1 cellular context compared by ENCODE assay signal in the genomic region with DNA sequence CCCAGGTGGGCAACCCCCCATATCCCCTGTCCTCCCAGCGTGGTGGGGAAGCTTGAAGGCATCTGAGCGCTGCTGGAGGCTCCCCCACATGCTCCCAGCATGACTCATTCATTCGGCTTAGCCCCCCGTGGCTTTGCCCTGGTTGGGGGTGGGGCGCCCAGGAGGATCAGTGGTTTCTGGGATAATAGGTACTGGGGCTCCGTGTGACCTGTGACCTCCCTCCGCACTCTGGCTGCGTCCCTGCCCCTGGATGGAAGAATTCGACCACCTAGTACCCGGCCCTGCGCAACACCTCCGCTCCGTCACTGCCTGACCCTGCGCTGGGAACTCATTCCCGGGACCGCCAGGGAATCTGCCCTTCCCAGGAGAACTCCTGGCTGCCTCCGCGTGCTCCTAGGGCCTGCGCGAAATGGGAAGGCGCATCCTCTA.
TF ChIP-seq lines count a peak whose summit lies in the region.

No MANE protein-coding gene starts in this region.

TF ChIP-seq in K562, 482 proteins besides CTCF, POLR2A, EP300 and RAD21 (continued from another document):
- TF ChIP-seq, protein P1, sequence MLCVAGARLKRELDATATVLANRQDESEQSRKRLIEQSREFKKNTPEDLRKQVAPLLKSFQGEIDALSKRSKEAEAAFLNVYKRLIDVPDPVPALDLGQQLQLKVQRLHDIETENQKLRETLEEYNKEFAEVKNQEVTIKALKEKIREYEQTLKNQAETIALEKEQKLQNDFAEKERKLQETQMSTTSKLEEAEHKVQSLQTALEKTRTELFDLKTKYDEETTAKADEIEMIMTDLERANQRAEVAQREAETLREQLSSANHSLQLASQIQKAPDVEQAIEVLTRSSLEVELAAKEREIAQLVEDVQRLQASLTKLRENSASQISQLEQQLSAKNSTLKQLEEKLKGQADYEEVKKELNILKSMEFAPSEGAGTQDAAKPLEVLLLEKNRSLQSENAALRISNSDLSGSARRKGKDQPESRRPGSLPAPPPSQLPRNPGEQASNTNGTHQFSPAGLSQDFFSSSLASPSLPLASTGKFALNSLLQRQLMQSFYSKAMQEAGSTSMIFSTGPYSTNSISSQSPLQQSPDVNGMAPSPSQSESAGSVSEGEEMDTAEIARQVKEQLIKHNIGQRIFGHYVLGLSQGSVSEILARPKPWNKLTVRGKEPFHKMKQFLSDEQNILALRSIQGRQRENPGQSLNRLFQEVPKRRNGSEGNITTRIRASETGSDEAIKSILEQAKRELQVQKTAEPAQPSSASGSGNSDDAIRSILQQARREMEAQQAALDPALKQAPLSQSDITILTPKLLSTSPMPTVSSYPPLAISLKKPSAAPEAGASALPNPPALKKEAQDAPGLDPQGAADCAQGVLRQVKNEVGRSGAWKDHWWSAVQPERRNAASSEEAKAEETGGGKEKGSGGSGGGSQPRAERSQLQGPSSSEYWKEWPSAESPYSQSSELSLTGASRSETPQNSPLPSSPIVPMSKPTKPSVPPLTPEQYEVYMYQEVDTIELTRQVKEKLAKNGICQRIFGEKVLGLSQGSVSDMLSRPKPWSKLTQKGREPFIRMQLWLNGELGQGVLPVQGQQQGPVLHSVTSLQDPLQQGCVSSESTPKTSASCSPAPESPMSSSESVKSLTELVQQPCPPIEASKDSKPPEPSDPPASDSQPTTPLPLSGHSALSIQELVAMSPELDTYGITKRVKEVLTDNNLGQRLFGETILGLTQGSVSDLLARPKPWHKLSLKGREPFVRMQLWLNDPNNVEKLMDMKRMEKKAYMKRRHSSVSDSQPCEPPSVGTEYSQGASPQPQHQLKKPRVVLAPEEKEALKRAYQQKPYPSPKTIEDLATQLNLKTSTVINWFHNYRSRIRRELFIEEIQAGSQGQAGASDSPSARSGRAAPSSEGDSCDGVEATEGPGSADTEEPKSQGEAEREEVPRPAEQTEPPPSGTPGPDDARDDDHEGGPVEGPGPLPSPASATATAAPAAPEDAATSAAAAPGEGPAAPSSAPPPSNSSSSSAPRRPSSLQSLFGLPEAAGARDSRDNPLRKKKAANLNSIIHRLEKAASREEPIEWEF (CRISPR knock-in tag; IDR thresholded peaks at IDR 0.05) = no peak
- TF ChIP-seq KDM2B (CRISPR knock-in tag; IDR thresholded peaks at IDR 0.05) (no peak), CBX8 (IDR thresholded peaks at IDR 0.05; ENCODE audit: borderline replicate concordance, extremely low read depth, low read depth, low read length, poor library complexity, severe bottlenecking) (no peak), NUFIP1 (IDR thresholded peaks at IDR 0.05; ENCODE audit: partially characterized antibody) (no peak)
